ENCODE assay signal across 8 cellular contexts in the genomic region with DNA sequence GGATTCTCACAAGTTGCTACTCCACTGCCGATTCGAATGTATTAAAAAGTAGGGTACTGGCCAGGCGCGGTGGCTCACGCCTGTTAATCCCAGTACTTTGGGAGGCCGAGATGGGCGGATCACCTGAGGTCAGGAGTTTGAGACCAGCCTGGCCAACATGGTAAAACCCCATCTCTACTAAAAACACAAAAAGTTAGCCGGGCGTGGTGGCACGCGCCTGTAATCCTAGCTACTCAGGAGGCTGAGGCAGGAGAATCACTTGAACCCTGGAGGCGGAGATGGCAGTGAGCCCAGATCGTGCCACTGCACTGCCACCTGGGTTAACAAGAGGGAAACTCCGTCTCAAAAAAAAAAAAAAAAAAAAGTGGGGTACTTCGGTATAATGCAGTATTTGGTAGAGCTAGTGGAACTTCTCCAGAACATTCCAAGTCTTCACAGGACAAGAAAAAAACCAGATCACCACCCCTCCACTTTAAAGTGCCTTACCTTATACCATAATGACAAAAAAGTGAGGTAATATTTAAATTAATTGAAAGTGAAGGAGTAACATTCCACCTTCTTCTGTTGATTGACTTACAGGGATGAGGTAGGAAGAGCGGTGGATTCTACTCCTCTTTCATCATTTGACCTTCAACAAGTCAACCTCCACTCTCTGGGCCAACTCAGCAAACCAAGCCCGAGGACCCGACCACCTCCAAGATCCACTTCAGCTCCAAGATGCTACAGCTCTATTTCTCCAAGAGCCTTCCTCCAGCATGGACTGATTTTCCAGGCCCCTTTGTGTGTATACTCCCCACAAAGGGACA. TPM values are rescaled to one million over a fixed set of nuclear protein-coding genes. Genes with fewer than 3 reads are reported as not detected.
DNase-seq lines count a peak whose midpoint lies in the region; ATAC-seq and TF ChIP-seq lines count a peak whose summit lies in the region.

No MANE protein-coding gene starts in this region.

- H3K36me3 Mint-ChIP-seq in natural killer cell, result no peaks in the 10 kb centered on the region

- peaks cover 55 to 57% of the 10 kb centered on the region in 2 donors for H3K4me1 Mint-ChIP-seq in natural killer cell

- H3K4me1 ChIP-seq in SJSA1 (replicated peaks), result peaks cover 28% of the 10 kb centered on the region

- H3K9me3 Mint-ChIP-seq in natural killer cell, result no peaks in the 10 kb centered on the region

- no peaks in the 10 kb centered on the region for H3K27me3 ChIP-seq in SJSA1 (replicated peaks)

- intact Hi-C loops in natural killer cell (cut with micrococcal nuclease) (loop anchor here (5.0 kb wide), 1 partner anchor 207 kb away; no protein-coding TSS in a partner anchor), posterior cingulate gyrus (cut with DNase I) (loop anchor here (2.0 kb wide), 1 partner anchor 37 kb away; the partner anchor contains the start of gene BCL7B)

- peak overlapping the region; percentile 89 to 99 for H3K27ac Mint-ChIP-seq in natural killer cell

- H3K4me3 Mint-ChIP-seq in natural killer cell, result peak overlapping the region; percentile 83

- peak overlapping the region; percentile 55 for H3K4me3 ChIP-seq in GM12864 (ENCODE audit: low read depth, low read length)
- H3K4me3 ChIP-seq in SJSA1, result peak overlapping the region; percentile 76

- H3K27ac ChIP-seq in SJSA1, result no peak overlapping the region

- TF ChIP-seq CTCF in GM12864 (IDR thresholded peaks at IDR 0.05; ENCODE audit: low read depth, low read length, missing control alignments), result no peak
- no peak for TF ChIP-seq CTCF in natural killer cell (IDR thresholded peaks at IDR 0.05)

- no peaks in the 10 kb centered on the region for H3K27me3 Mint-ChIP-seq in natural killer cell (ENCODE audit: low read depth in 2 of 2)

- peaks cover 65% of the 10 kb centered on the region for H3K36me3 ChIP-seq in SJSA1

- no peaks in the 10 kb centered on the region; the same call in 1 of the 2 replicates for H3K9me3 ChIP-seq in SJSA1 (replicated peaks)

- ATAC-seq in natural killer cell, result no peak
- no peak for ATAC-seq in HG03025 (IDR thresholded peaks at IDR 0.05; ENCODE audit: low FRiP score, unreplicated experiment)
- no peak for ATAC-seq in GM21619 (IDR thresholded peaks at IDR 0.05; ENCODE audit: unreplicated experiment)

- DNase-seq in GM12864 (ENCODE audit: low read depth), result no peak
- peak in 1 of 2 experiments; percentile 22 for DNase-seq in SJSA1 (ENCODE audit: low read depth in 1 of 2, low spot score in 2 of 2)
- DNase-seq in dermis blood vessel endothelial cell, result peak; percentile 19
- DNase-seq in natural killer cell, result no peak
- no peak for DNase-seq in posterior cingulate gyrus
- DNase-seq in MV-4-11 (lab: John Stamatoyannopoulos, UW), result no peak

RNA-seq across cellular contexts. Expression of gene BAZ1B, which starts 2.0 kb away (rescaled TPM):
- 78.9 and 86.5 TPM in 2 replicates for total RNA-seq in SJSA1 (2014; rRNA removed; shearing (Covaris generic))
- total RNA-seq in dermis blood vessel endothelial cell (55.1 and 72.5 TPM in 2 replicates), natural killer cell (10 to 100 TPM; 50.1 to 61.9 (median 59.9) TPM)

RNA-seq across cellular contexts. Expression of gene BCL7B, which starts 37.4 kb away (rescaled TPM):
- total RNA-seq in SJSA1 (2014; rRNA removed; shearing (Covaris generic)), result 20.5 and 75.2 TPM in 2 replicates
- 18.5 and 32.2 TPM in 2 replicates for total RNA-seq in dermis blood vessel endothelial cell
- 100 to 1,000 TPM; 109 to 131 (median 120) TPM for total RNA-seq in natural killer cell

RNA-seq across cellular contexts. Expression of gene TBL2, which starts 58.3 kb away (rescaled TPM):
- 63.8 and 67.2 TPM in 2 replicates for total RNA-seq in SJSA1 (2014; rRNA removed; shearing (Covaris generic))
- total RNA-seq in dermis blood vessel endothelial cell, result 55.0 and 68.1 TPM in 2 replicates
- total RNA-seq in natural killer cell, result 10 to 100 TPM; 15.1 to 18.5 (median 17.6) TPM
